10 cellular contexts compared by ENCODE assay signal in genomic region chr13:44374348-44374712, GRCh38. TPM values are rescaled to one million over a fixed set of nuclear protein-coding genes. Genes with fewer than 3 reads are reported as not detected.
DNase-seq lines count a peak whose midpoint lies in the region; ATAC-seq and TF ChIP-seq lines count a peak whose summit lies in the region.
"Had no signal": no experiment of that assay in that cellular context is flagged by ENCODE, and none has a peak within 500 bp of the region (broad histone marks: within the 10 kb centered on the region; RNA-seq: fewer than 3 reads in every experiment).

No MANE protein-coding gene starts in this region.

- TF ChIP-seq RAD21 in neural cell (conservative IDR thresholded peaks at IDR 0.05): no peak

- intact Hi-C loops in heart left ventricle (cut with DNase I) (loop anchor here in 3 of 10 donors (5.0 to 10.0 kb wide), 4 partner anchors 58 to 182 kb away; no protein-coding TSS in a partner anchor), left ventricle myocardium superior (cut with micrococcal nuclease) (no loop called here), uterus (cut with DNase I; ENCODE audit: low total_unique reads) (no loop called here)

- peaks cover 0 to 21% (median 7%) of the 10 kb centered on the region in 12 donors for H3K4me1 ChIP-seq in heart left ventricle
- no peaks in the 10 kb centered on the region for H3K4me1 ChIP-seq in uterus

- H3F3A ChIP-seq in neural cell (ENCODE audit: insufficient read depth, low read length, poor library complexity, severe bottlenecking): no peaks in the 10 kb centered on the region

- TF ChIP-seq CTCF in heart left ventricle (IDR thresholded peaks at IDR 0.05) (no peak), neural cell (IDR thresholded peaks at IDR 0.05; ENCODE audit: poor library complexity, severe bottlenecking) (no peak), uterus (IDR thresholded peaks at IDR 0.05) (no peak)

- POLR2A ChIA-PET in HEK293T (lab: Yijun Ruan, JAX): interaction anchor here (2.9 kb wide), 1 partner anchor 63 kb away, joined by 7 read pairs; no protein-coding TSS in a partner anchor

- no peaks in the 10 kb centered on the region for H3K36me3 ChIP-seq in heart left ventricle
- H3K36me3 ChIP-seq in neural cell (ENCODE audit: insufficient read depth, low read length): no peaks in the 10 kb centered on the region
- no peaks in the 10 kb centered on the region for H3K36me3 ChIP-seq in uterus

- H3K4me3 ChIP-seq in heart left ventricle (peak overlapping the region; percentile 37 to 95 (median 68)), neural cell (ENCODE audit: low read length) (peak overlapping the region; percentile 53), uterus (peak overlapping the region; percentile 45 to 66)

- no peak overlapping the region for H3K4me2 ChIP-seq in neural cell (ENCODE audit: low read length)

- TF ChIP-seq POLR2A in heart left ventricle (IDR thresholded peaks at IDR 0.05) (no peak), uterus (IDR thresholded peaks at IDR 0.05) (no peak)

- CTCF ChIA-PET in HEK293T (lab: Yijun Ruan, JAX): no interaction called here

- H3K27ac ChIP-seq in heart left ventricle: peak overlapping the region in 9 of 12 donors; percentile 2 to 80 (median 58)
- H3K27ac ChIP-seq in neural cell (ENCODE audit: low read length): no peak overlapping the region
- peak overlapping the region; percentile 69 to 78 for H3K27ac ChIP-seq in uterus

- ATAC-seq in heart left ventricle (no peak), left ventricle myocardium superior (no peak), esophagus mucosa (peak; percentile 36), HG03378 (IDR thresholded peaks at IDR 0.05; ENCODE audit: unreplicated experiment) (no peak)

- no peak for TF ChIP-seq EP300 in neural cell (conservative IDR thresholded peaks at IDR 0.05; ENCODE audit: poor library complexity, severe bottlenecking)

- no peak for DNase-seq in heart left ventricle
- no peak for DNase-seq in left ventricle myocardium superior
- DNase-seq in uterus: no peak
- no peak for DNase-seq in GOT3 (lab: John Stamatoyannopoulos, UW)
- DNase-seq in HEK293T (ENCODE audit: extremely low spot score): no peak
- DNase-seq: NCI-H446; stimulated activated CD4-positive, alpha-beta T cell treated with anti-CD3 and anti-CD28 coated beads, Interleukin-12 subunit alpha, Interleukin-12 subunit beta, amount 100 ng/mL, for 4 hours had no signal

- H3K9me3 ChIP-seq in heart left ventricle (no peaks in the 10 kb centered on the region), neural cell (ENCODE audit: low read length) (no peaks in the 10 kb centered on the region), uterus (no peaks in the 10 kb centered on the region)

- no peaks in the 10 kb centered on the region for H3K79me2 ChIP-seq in neural cell (replicated peaks; ENCODE audit: insufficient read depth, low read length)

- no peak overlapping the region for H2AFZ ChIP-seq in neural cell (ENCODE audit: low read depth, low read length)

- H3K9me2 ChIP-seq in neural cell (ENCODE audit: insufficient read depth, low read length): no peaks in the 10 kb centered on the region

- H3K9ac ChIP-seq in neural cell (ENCODE audit: low read length): no peak overlapping the region

- H3K27me3 ChIP-seq in heart left ventricle (peaks cover 0 to 18% (median 0%) of the 10 kb centered on the region in 9 donors), neural cell (ENCODE audit: insufficient read depth, low read depth, low read length) (peaks cover 29% of the 10 kb centered on the region), uterus (no peaks in the 10 kb centered on the region)

- no peaks in the 10 kb centered on the region for H4K20me1 ChIP-seq in neural cell (ENCODE audit: insufficient read depth)

- WGBS in heart left ventricle, 4 donors: 55 to 91% (median 62%) methylated on average over 4 to 10 of the region's 10 CpGs

TF ChIP-seq in neural cell, 6 proteins besides CTCF, POLR2A, EP300 and RAD21:
- TF ChIP-seq REST (IDR thresholded peaks at IDR 0.05; ENCODE audit: borderline replicate concordance) (no peak), EZH2 (IDR thresholded peaks at IDR 0.05; ENCODE audit: borderline replicate concordance, insufficient read depth, low read length, poor library complexity, severe bottlenecking) (no peak), POLR2AphosphoS5 (IDR thresholded peaks at IDR 0.05) (no peak), MXI1 (conservative IDR thresholded peaks at IDR 0.05; ENCODE audit: poor library complexity, severe bottlenecking) (no peak), SMC3 (conservative IDR thresholded peaks at IDR 0.05; ENCODE audit: poor library complexity) (no peak), TAF1 (IDR thresholded peaks at IDR 0.05; ENCODE audit: low read depth) (no peak)

TF ChIP-seq in HEK293T, 16 proteins besides CTCF, POLR2A, EP300 and RAD21:
- no peak for TF ChIP-seq ZNF384 (IDR thresholded peaks at IDR 0.05)
- TF ChIP-seq LEF1 (IDR thresholded peaks at IDR 0.05; ENCODE audit: borderline replicate concordance): no peak
- no peak for TF ChIP-seq CTBP1 (IDR thresholded peaks at IDR 0.05; ENCODE audit: borderline replicate concordance)
- TF ChIP-seq L3MBTL2 (conservative IDR thresholded peaks at IDR 0.05): no peak
- TF ChIP-seq FOXA1 (IDR thresholded peaks at IDR 0.05): no peak
- TF ChIP-seq PKNOX1 (IDR thresholded peaks at IDR 0.05): no peak
- no peak for TF ChIP-seq ELF4 (IDR thresholded peaks at IDR 0.05)
- TF ChIP-seq SUZ12 (IDR thresholded peaks at IDR 0.05): no peak
- no peak for TF ChIP-seq HDGF (IDR thresholded peaks at IDR 0.05; ENCODE audit: borderline replicate concordance)
- TF ChIP-seq NFRKB (IDR thresholded peaks at IDR 0.05): no peak
- TF ChIP-seq TARDBP (IDR thresholded peaks at IDR 0.05): no peak
- no peak for TF ChIP-seq BHLHE40 (IDR thresholded peaks at IDR 0.05; ENCODE audit: borderline replicate concordance)
- no peak for TF ChIP-seq FOXK2 (IDR thresholded peaks at IDR 0.05)
- no peak for TF ChIP-seq FOXM1 (IDR thresholded peaks at IDR 0.05; ENCODE audit: borderline replicate concordance)
- no peak for TF ChIP-seq SP1 (IDR thresholded peaks at IDR 0.05)
- no peak for TF ChIP-seq ARNT (IDR thresholded peaks at IDR 0.05)

RNA-seq across cellular contexts. Expression of gene SERP2, which starts 0.7 kb away (rescaled TPM):
- total RNA-seq in heart left ventricle: 10 to 100 TPM in 8 of 9 donors, 1 to 10 TPM in 1; 9.6 to 16.5 (median 12.8) TPM
- 10 to 100 TPM; 14.7 to 16.6 TPM for polyA plus RNA-seq in heart left ventricle
- 12.4 TPM for total RNA-seq in left ventricle myocardium superior
- 1.2 TPM for total RNA-seq in esophagus mucosa
- 14.8 and 15.4 TPM in 2 replicates for polyA plus RNA-seq in neural cell
- polyA minus RNA-seq in neural cell: 0.97 and 1.6 TPM in 2 replicates
- total RNA-seq in uterus: 10 to 100 TPM in 1 of 4 donors, 1 to 10 TPM in 2, under 1 TPM in 1; 0.77 to 12.6 (median 5.9) TPM
